In genomic region chr16:5900046-5900445, GRCh38 we compare ENCODE assay signal across 18 cellular contexts.
DNase-seq lines count a peak whose midpoint lies in the region; ATAC-seq, FAIRE-seq and TF ChIP-seq lines count a peak whose summit lies in the region.
"Had no signal": no experiment of that assay in that cellular context is flagged by ENCODE, and none has a peak within 500 bp of the region (broad histone marks: within the 10 kb centered on the region; RNA-seq: fewer than 3 reads in every experiment).

No MANE protein-coding gene starts in this region.

- H3K27ac ChIP-seq in RWPE2 (ENCODE audit: poor library complexity, severe bottlenecking), result peak overlapping the region; percentile 32
- H3K27ac ChIP-seq in ascending aorta, result no peak overlapping the region
- H3K27ac ChIP-seq: C4-2B had no signal

- no peaks in the 10 kb centered on the region for H3K27me3 ChIP-seq in RWPE2 (ENCODE audit: insufficient read depth, poor library complexity, severe bottlenecking)
- H3K27me3 ChIP-seq in bronchial epithelial cell (ENCODE audit: control insufficient read depth, insufficient read depth, low read length), result no peaks in the 10 kb centered on the region
- H3K27me3 ChIP-seq in ascending aorta, result no peaks in the 10 kb centered on the region
- H3K27me3 ChIP-seq: BE2C had no signal

- H3K4me3 ChIP-seq in RWPE2 (ENCODE audit: severe bottlenecking) (no peak overlapping the region), bronchial epithelial cell (ENCODE audit: low read depth, low read length) (no peak overlapping the region), ascending aorta (no peak overlapping the region)

- DNase-seq in HT1080 (ENCODE audit: low read depth) (peak; percentile 59), RWPE2 (ENCODE audit: low spot score) (no peak), bronchial epithelial cell (ENCODE audit: low read depth) (peak; percentile 47), kidney tubule cell (ENCODE audit: low spot score) (peak; percentile 65), RKO (ENCODE audit: low spot score) (no peak), Ammon's horn (ENCODE audit: low spot score) (no peak), NCI-H1417 treated with DMSO at 0.1 percent for 48 hours (lab: John Stamatoyannopoulos, UW) (no peak), ascending aorta (ENCODE audit: low spot score in 2 of 2) (no peak)
- DNase-seq: BE2C; CD4-positive, alpha-beta memory T cell; DND-41; GDM1; GOT3; H9 had no signal

- TF ChIP-seq CTCF in RWPE2 (IDR thresholded peaks at IDR 0.05; ENCODE audit: poor library complexity, severe bottlenecking), result no peak
- no peak for TF ChIP-seq CTCF in bronchial epithelial cell (IDR thresholded peaks at IDR 0.05; ENCODE audit: insufficient read depth, low read length, severe bottlenecking)
- no peak for TF ChIP-seq CTCF in ascending aorta (IDR thresholded peaks at IDR 0.05)

- H3K36me3 ChIP-seq in RWPE2 (ENCODE audit: low read depth) (no peaks in the 10 kb centered on the region), bronchial epithelial cell (ENCODE audit: control insufficient read depth, insufficient read depth, low read length) (no peaks in the 10 kb centered on the region), ascending aorta (no peaks in the 10 kb centered on the region)
- H3K36me3 ChIP-seq: BE2C had no signal

- H3K9me3 ChIP-seq in RWPE2 (ENCODE audit: severe bottlenecking) (no peaks in the 10 kb centered on the region), ascending aorta (peaks cover 0 to 6% of the 10 kb centered on the region in 2 donors)
- H3K9me3 ChIP-seq: BE2C had no signal

- ATAC-seq in RWPE2 (ENCODE audit: low read depth), result peak; percentile 62

- H3K4me1 ChIP-seq in RWPE2 (ENCODE audit: insufficient read depth, poor library complexity, severe bottlenecking), result no peaks in the 10 kb centered on the region
- H3K4me1 ChIP-seq in ascending aorta, result no peaks in the 10 kb centered on the region
- H3K4me1 ChIP-seq: BE2C had no signal

- FAIRE-seq in bronchial epithelial cell (lab: Jason Lieb, UNC), result no peak
- FAIRE-seq: A204.1, GM12892, GM19239 had no signal

- intact Hi-C loops in ascending aorta (cut with DNase I), result no loop called here

Comparison
In these comparisons a context has a peak if more than half of its experiments do, and no peak if none do; other contexts are left out.
1. DNase-seq: peak in HT1080 (single experiment), bronchial epithelial cell (single experiment) and kidney tubule cell (single experiment); none in RWPE2 (single experiment), RKO (single experiment), Ammon's horn (single experiment), NCI-H1417 treated with DMSO at 0.1 percent for 48 hours (single experiment) and ascending aorta (0 of 2).